ENCODE assay signal across 19 cellular contexts in the genomic region with DNA sequence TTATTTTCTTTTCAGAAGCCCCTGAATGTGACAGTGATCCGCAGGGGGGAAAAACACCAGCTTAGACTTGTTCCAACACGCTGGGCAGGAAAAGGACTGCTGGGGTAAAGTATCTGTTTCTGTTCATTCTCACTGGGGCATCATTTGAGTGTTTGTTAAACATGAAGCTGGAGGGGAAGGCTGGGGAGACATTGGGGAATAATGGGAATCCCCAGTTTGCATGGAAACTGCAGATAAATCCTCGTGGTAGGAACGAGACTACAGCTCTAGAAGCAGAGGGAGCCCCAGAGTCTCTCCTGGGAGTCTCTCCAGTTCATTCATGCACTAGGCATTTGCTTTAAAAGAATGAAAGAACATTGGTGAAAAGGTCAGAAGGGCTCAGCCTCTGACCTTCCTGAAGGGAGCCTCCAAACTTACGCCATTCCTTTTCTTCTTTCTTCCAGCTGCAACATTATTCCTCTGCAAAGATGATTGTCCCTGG. TPM values are rescaled to one million over a fixed set of nuclear protein-coding genes. Genes with fewer than 3 reads are reported as not detected.
DNase-seq lines count a peak whose midpoint lies in the region; ATAC-seq and TF ChIP-seq lines count a peak whose summit lies in the region.
"Had no signal": no experiment of that assay in that cellular context is flagged by ENCODE, and none has a peak within 500 bp of the region (broad histone marks: within the 10 kb centered on the region; RNA-seq: fewer than 3 reads in every experiment).

No MANE protein-coding gene starts in this region.

- H3K4me2 ChIP-seq in IMR-90 (ENCODE audit: low read depth, low read length) (no peak overlapping the region), SU-DHL-6 (ENCODE audit: low read depth, low read length, poor library complexity, severe bottlenecking) (no peak overlapping the region)
- H3K4me2 ChIP-seq: smooth muscle cell had no signal

- no peaks in the 10 kb centered on the region; the same call in 1 of the 2 replicates for H3K79me2 ChIP-seq in SU-DHL-6 (ENCODE audit: insufficient read depth, low read length)
- H3K79me2 ChIP-seq: parathyroid adenoma had no signal

- H3K56ac ChIP-seq in IMR-90 (ENCODE audit: extremely low read depth, insufficient read depth, low read length) = no peak overlapping the region

- H2BK15ac ChIP-seq in IMR-90 (ENCODE audit: low read depth, low read length) = no peak overlapping the region

- H3K9ac ChIP-seq in IMR-90 (ENCODE audit: low read depth, low read length) (no peak overlapping the region), SU-DHL-6 (ENCODE audit: low read length) (no peak overlapping the region)
- H3K9ac ChIP-seq: parathyroid adenoma had no signal

- no peak overlapping the region for H4K91ac ChIP-seq in IMR-90 (ENCODE audit: insufficient read depth, low read depth, low read length)

- H2AK9ac ChIP-seq in IMR-90 (replicated peaks; ENCODE audit: low read depth, low read length, poor library complexity) = no peak overlapping the region

- no peak overlapping the region for H3K4me3 Mint-ChIP-seq in CD14-positive monocyte
- H3K4me3 Mint-ChIP-seq: activated naive CD4-positive, alpha-beta T cell treated with anti-CD3 and anti-CD28 coated beads, Interleukin-2, amount 10 ng/mL, durations not matched to agents 7 days and 5 days had no signal

- H4K5ac ChIP-seq in IMR-90 (ENCODE audit: low read depth, low read length) = no peak overlapping the region

- H3K4ac ChIP-seq in IMR-90 (ENCODE audit: low read depth, low read length) = no peak overlapping the region

- H3K79me1 ChIP-seq in IMR-90 (ENCODE audit: low read depth in 1 of 2, low read length in 2 of 2) = peaks cover 9 to 26% of the 10 kb centered on the region in 2 experiments; a peak in 3 of 4 replicates

- no peak for TF ChIP-seq RAD21 in IMR-90 (IDR thresholded peaks at IDR 0.05; ENCODE audit: low read length)

- no peak overlapping the region for H2BK120ac ChIP-seq in IMR-90 (ENCODE audit: low read depth, low read length)

- 80% methylated on average over 1 of the region's 5 CpGs; no CpG with 5 or more reads in 1 of the 2 experiments for WGBS in IMR-90 (ENCODE audit: extremely low coverage in 2 of 2, insufficient read length in 1 of 2), 2 experiments
- WGBS in body of pancreas, 2 donors = 74 to 83% methylated on average over 5 of the region's 5 CpGs

- no peak overlapping the region for H3K23ac ChIP-seq in IMR-90 (ENCODE audit: low read depth, low read length)

- dilution Hi-C loops in IMR-90 (cut with HindIII; ENCODE audit: low sequenced_read_pairs, unreplicated experiment) = no loop called here

- H3K36me3 Mint-ChIP-seq in CD14-positive monocyte = peaks cover 32 to 71% of the 10 kb centered on the region in 2 donors

- no peaks in the 10 kb centered on the region for H3K27me3 ChIP-seq in IMR-90 (ENCODE audit: control insufficient read depth, insufficient read depth, low read length)
- H3K27me3 ChIP-seq in SU-DHL-6 (ENCODE audit: low read length) = no peaks in the 10 kb centered on the region
- no peaks in the 10 kb centered on the region for H3K27me3 ChIP-seq in foreskin keratinocyte
- no peaks in the 10 kb centered on the region for H3K27me3 ChIP-seq in body of pancreas
- H3K27me3 ChIP-seq: cardiac muscle cell, stomach, vagina had no signal

- no peaks in the 10 kb centered on the region for H3K9me3 ChIP-seq in IMR-90 (ENCODE audit: control insufficient read depth, insufficient read depth, low read length)
- H3K9me3 ChIP-seq in SU-DHL-6 (ENCODE audit: insufficient read depth, low read length) = no peaks in the 10 kb centered on the region
- no peaks in the 10 kb centered on the region for H3K9me3 ChIP-seq in body of pancreas
- H3K9me3 ChIP-seq: stomach, vagina had no signal

- H3K36me3 ChIP-seq in IMR-90 (ENCODE audit: control insufficient read depth, insufficient read depth, low read length) (peaks cover 34% of the 10 kb centered on the region), SU-DHL-6 (ENCODE audit: low read length) (no peaks in the 10 kb centered on the region), body of pancreas (replicated peaks in 1 of 2; ENCODE audit: insufficient read depth in 1 of 2, low read depth in 2 of 2) (peaks cover 0 to 11% of the 10 kb centered on the region in 2 donors)

- CTCF ChIA-PET in IMR-90 (lab: Yijun Ruan, JAX) = interaction anchor here (0.8 kb wide), 2 partner anchors 47 to 275 kb away, joined by 3 read pairs; no protein-coding TSS in a partner anchor

- DNase-seq in CD14-positive monocyte (ENCODE audit: low spot score) (no peak), IMR-90 (peak; percentile 68), foreskin keratinocyte (peak; percentile 50 to 68), body of pancreas (no peak)
- DNase-seq: activated CD4-positive, CD25-positive, alpha-beta regulatory T cell treated with anti-CD3 and anti-CD28 coated beads, Interleukin-2, amount 50 U/mL, for 72 hours; activated CD8-positive, alpha-beta memory T cell treated with anti-CD3 and anti-CD28 coated beads, Interleukin-2, amount 50 U/mL, for 48 hours; activated naive CD4-positive, alpha-beta T cell treated with anti-CD3 and anti-CD28 coated beads, Interleukin-2, amount 10 ng/mL, durations not matched to agents 7 days and 5 days; NCI-H1092 treated with DMSO at 0.1 percent for 48 hours; NCI-H524 treated with DMSO at 0.1 percent for 48 hours; stomach had no signal

- no peak overlapping the region for H2BK20ac ChIP-seq in IMR-90 (ENCODE audit: low read depth, low read length)

- H3F3A ChIP-seq in SU-DHL-6 (ENCODE audit: insufficient read depth) = peaks cover 31% of the 10 kb centered on the region

- TF ChIP-seq POLR2A in IMR-90 (IDR thresholded peaks at IDR 0.05; ENCODE audit: low read depth, low read length) (no peak), body of pancreas (IDR thresholded peaks at IDR 0.05) (no peak)

- peak; percentile 58 for ATAC-seq in IMR-90 (ENCODE audit: low read depth)
- no peak for ATAC-seq in foreskin keratinocyte
- no peak for ATAC-seq in HG02571 (IDR thresholded peaks at IDR 0.05; ENCODE audit: unreplicated experiment)
- ATAC-seq in body of pancreas = no peak
- ATAC-seq in HG02938 (IDR thresholded peaks at IDR 0.05; ENCODE audit: unreplicated experiment) = no peak
- ATAC-seq in HG02759 (IDR thresholded peaks at IDR 0.05; ENCODE audit: unreplicated experiment) = no peak

- H3K14ac ChIP-seq in IMR-90 (replicated peaks; ENCODE audit: low read depth, low read length) = no peak overlapping the region

- POLR2A ChIA-PET in IMR-90 (lab: Charles Lee; ENCODE audit: unreplicated experiment) = no interaction called here

- H3K18ac ChIP-seq in IMR-90 (ENCODE audit: low read depth, low read length) = no peak overlapping the region

- H3K27ac ChIP-seq in IMR-90 (ENCODE audit: insufficient read depth, low read length) = no peak overlapping the region
- peak overlapping the region; percentile 86 for H3K27ac ChIP-seq in SU-DHL-6 (ENCODE audit: low read depth, low read length)
- H3K27ac ChIP-seq in foreskin keratinocyte = peak overlapping the region; percentile 71
- no peak overlapping the region for H3K27ac ChIP-seq in body of pancreas
- H3K27ac ChIP-seq: cardiac muscle cell, parathyroid adenoma, stomach, vagina had no signal

- intact Hi-C loops in CD14-positive monocyte (cut with micrococcal nuclease) (no loop called here), IMR-90 (cut with micrococcal nuclease) (loop anchor here (2.0 kb wide), 1 partner anchor 207 kb away; no protein-coding TSS in a partner anchor), body of pancreas (cut with DNase I) (no loop called here)

- H3K27me3 Mint-ChIP-seq in CD14-positive monocyte (ENCODE audit: low read depth in 3 of 3) = peaks cover 0 to 2% (median 0%) of the 10 kb centered on the region in 3 donors
- H3K27me3 Mint-ChIP-seq: activated naive CD4-positive, alpha-beta T cell treated with anti-CD3 and anti-CD28 coated beads, Interleukin-2, amount 10 ng/mL, durations not matched to agents 7 days and 5 days had no signal

- H3K4me1 Mint-ChIP-seq in CD14-positive monocyte = peaks cover 9% of the 10 kb centered on the region

- peaks cover 9% of the 10 kb centered on the region for H3K4me1 ChIP-seq in IMR-90 (ENCODE audit: control insufficient read depth, insufficient read depth, low read length)
- peaks cover 26% of the 10 kb centered on the region for H3K4me1 ChIP-seq in foreskin keratinocyte
- peaks cover 11% of the 10 kb centered on the region for H3K4me1 ChIP-seq in body of pancreas
- H3K4me1 ChIP-seq: parathyroid adenoma had no signal

- BruUV-seq in IMR-90 (replicated peaks; lab: Mats Ljungman, UMichigan) = no TSS peak

- H2BK5ac ChIP-seq in IMR-90 (ENCODE audit: low read depth, low read length, poor library complexity, severe bottlenecking) = peak overlapping the region; percentile 12

- in situ Hi-C loops in IMR-90 (cut with MboI; ENCODE audit: low sequenced_read_pairs) = no loop called here

- H2AK5ac ChIP-seq in IMR-90 (ENCODE audit: low read depth, low read length) = no peak overlapping the region

- H3K9me3 Mint-ChIP-seq in CD14-positive monocyte = no peaks in the 10 kb centered on the region
- H3K9me3 Mint-ChIP-seq: activated naive CD4-positive, alpha-beta T cell treated with anti-CD3 and anti-CD28 coated beads, Interleukin-2, amount 10 ng/mL, durations not matched to agents 7 days and 5 days had no signal

- peak overlapping the region in 4 of 7 donors; percentile 43 to 68 (median 52) for H3K27ac Mint-ChIP-seq in CD14-positive monocyte
- H3K27ac Mint-ChIP-seq: activated naive CD4-positive, alpha-beta T cell treated with anti-CD3 and anti-CD28 coated beads, Interleukin-2, amount 10 ng/mL, durations not matched to agents 7 days and 5 days had no signal

- no peak overlapping the region for H4K8ac ChIP-seq in IMR-90 (ENCODE audit: low read depth in 2 of 2, low read length in 2 of 2)

- H4K20me1 ChIP-seq in IMR-90 (ENCODE audit: insufficient read depth, low read length) = no peaks in the 10 kb centered on the region; the same call in 1 of the 2 replicates
- no peaks in the 10 kb centered on the region for H4K20me1 ChIP-seq in SU-DHL-6 (ENCODE audit: low read depth, low read length)

- H3K9me2 ChIP-seq in SU-DHL-6 (replicated peaks; ENCODE audit: insufficient read depth, low read length) = no peaks in the 10 kb centered on the region

- H2AFZ ChIP-seq in IMR-90 (replicated peaks; ENCODE audit: low read length, poor library complexity) = no peak overlapping the region
- H2AFZ ChIP-seq in SU-DHL-6 (ENCODE audit: low read depth, low read length, severe bottlenecking) = no peak overlapping the region
- H2AFZ ChIP-seq: parathyroid adenoma had no signal

- TF ChIP-seq CTCF in CD14-positive monocyte (IDR thresholded peaks at IDR 0.05) (no peak), IMR-90 (conservative IDR thresholded peaks at IDR 0.05; ENCODE audit: low read depth, low read length) (no peak), SU-DHL-6 (IDR thresholded peaks at IDR 0.05; ENCODE audit: insufficient read depth, low read length, poor library complexity, severe bottlenecking) (no peak), foreskin keratinocyte (conservative IDR thresholded peaks at IDR 0.05) (peak; percentile 20), body of pancreas (IDR thresholded peaks at IDR 0.05) (no peak)

- no peaks in the 10 kb centered on the region for H3K9me1 ChIP-seq in IMR-90 (ENCODE audit: insufficient read depth, low read length)

- no peak overlapping the region for H3K4me3 ChIP-seq in IMR-90 (ENCODE audit: insufficient read depth, low read depth, low read length)
- H3K4me3 ChIP-seq in SU-DHL-6 (ENCODE audit: insufficient read depth, low read length, poor library complexity, severe bottlenecking) = no peak overlapping the region
- H3K4me3 ChIP-seq in body of pancreas = no peak overlapping the region
- H3K4me3 ChIP-seq: cardiac muscle cell, smooth muscle cell, stomach, vagina had no signal

RNA-seq across cellular contexts. Expression of a gene that starts 2.5 kb away (rescaled TPM):
- polyA plus RNA-seq in CD14-positive monocyte (under 1 TPM in 1 of 2 donors, not detected in 1; 0.17 TPM), IMR-90 (2012; rRNA removed) (6.8 and 7.8 TPM in 2 replicates), foreskin keratinocyte (40.7 and 48.0 TPM in 2 replicates)
- total RNA-seq in IMR-90 (2012; rRNA removed) (9.1 and 9.4 TPM in 2 replicates), foreskin keratinocyte (44.5 and 52.1 TPM in 2 replicates), body of pancreas (1 to 10 TPM; 3.6 to 7.0 TPM)
- 4.2 and 6.8 TPM in 2 replicates for polyA plus RNA-seq in IMR-90 (2012; cell fraction: cytosol; rRNA removed)
- polyA plus RNA-seq in IMR-90 (2012; cell fraction: nucleus; rRNA removed; ENCODE audit: low replicate concordance) = 5.3 and 12.5 TPM in 2 replicates

RNA-seq across cellular contexts. Expression of a gene that starts 27.3 kb away (rescaled TPM):
- polyA plus RNA-seq in CD14-positive monocyte (10 to 100 TPM; 89.6 to 93.3 TPM), IMR-90 (2012; rRNA removed) (135 and 138 TPM in 2 replicates), foreskin keratinocyte (128 and 139 TPM in 2 replicates)
- total RNA-seq in IMR-90 (2012; rRNA removed) (142 and 156 TPM in 2 replicates), foreskin keratinocyte (90.2 and 95.1 TPM in 2 replicates), body of pancreas (10 to 100 TPM; 23.1 to 42.3 TPM)
- polyA plus RNA-seq in IMR-90 (2012; cell fraction: cytosol; rRNA removed) = 82.4 and 236 TPM in 2 replicates
- polyA plus RNA-seq in IMR-90 (2012; cell fraction: nucleus; rRNA removed; ENCODE audit: low replicate concordance) = 75.4 and 108 TPM in 2 replicates

RNA-seq across cellular contexts. Expression of a gene that starts 57.2 kb away (rescaled TPM):
- polyA plus RNA-seq in CD14-positive monocyte (under 1 TPM in 1 of 2 donors, not detected in 1; 0.75 TPM), IMR-90 (2012; rRNA removed) (0.14 and 0.15 TPM in 2 replicates), foreskin keratinocyte (not detected in 2 replicates)
- total RNA-seq in IMR-90 (2012; rRNA removed) (0.18 TPM in 1 of 2 replicates, not detected in the other), foreskin keratinocyte (not detected in 2 replicates), body of pancreas (1 to 10 TPM; 3.0 to 5.7 TPM)
- 0.08 and 0.13 TPM in 2 replicates for polyA plus RNA-seq in IMR-90 (2012; cell fraction: cytosol; rRNA removed)
- 0.38 and 0.45 TPM in 2 replicates for polyA plus RNA-seq in IMR-90 (2012; cell fraction: nucleus; rRNA removed; ENCODE audit: low replicate concordance)
- total RNA-seq: cardiac muscle cell; smooth muscle cell; T-helper 2 cell treated with Interferon-gamma antibody and Interleukin-4, amounts not matched to agents 100 ng/mL and 5 ng/mL, for 36 hours; vagina had no signal
- polyA plus RNA-seq: cardiac muscle cell, smooth muscle cell had no signal

Comparison
In these comparisons a context has a peak if more than half of its experiments do, and no peak if none do; other contexts are left out.
1. DNase-seq: peak in IMR-90 (single experiment) and foreskin keratinocyte (2 of 2); none in CD14-positive monocyte (single experiment) and body of pancreas (0 of 4).
2. H3K27ac ChIP-seq: peak in SU-DHL-6 (single experiment) and foreskin keratinocyte (single experiment); none in IMR-90 (single experiment) and body of pancreas (0 of 4).